In genomic region chr12:121536929-121537813, GRCh38 we compare ENCODE assay signal across 8 cellular contexts. TPM values are rescaled to one million over a fixed set of nuclear protein-coding genes. Genes with fewer than 3 reads are reported as not detected.
DNase-seq lines count a peak whose midpoint lies in the region; ATAC-seq and TF ChIP-seq lines count a peak whose summit lies in the region.

No MANE protein-coding gene starts in this region.

- H3K9me3 ChIP-seq in mesodermal cell (ENCODE audit: control insufficient read depth, low read length), result no peaks in the 10 kb centered on the region

- peak overlapping the region; percentile 60 for H3K27ac Mint-ChIP-seq in activated CD4-positive, alpha-beta memory T cell treated with anti-CD3 and anti-CD28 coated beads for 36 hours
- no peak overlapping the region for H3K27ac Mint-ChIP-seq in endothelial cell (ENCODE audit: unreplicated experiment)
- peak overlapping the region; percentile 94 for H3K27ac Mint-ChIP-seq in stimulated activated naive B cell treated with anti-CD40 and anti-IgM and Interleukin-4, amounts not matched to agents 10 μg/mL and 1 μg/mL and 100 μg/mL, for 72 hours

- H3K36me3 ChIP-seq in BJ (ENCODE audit: control insufficient read depth, insufficient read depth, low read length), result no peaks in the 10 kb centered on the region; the same call in 1 of the 2 replicates
- peaks cover 38% of the 10 kb centered on the region for H3K36me3 ChIP-seq in mesodermal cell (ENCODE audit: control insufficient read depth, insufficient read depth, low read length)

- H3K36me3 Mint-ChIP-seq in activated CD4-positive, alpha-beta memory T cell treated with anti-CD3 and anti-CD28 coated beads for 36 hours, result peaks cover 17% of the 10 kb centered on the region
- H3K36me3 Mint-ChIP-seq in endothelial cell (ENCODE audit: low read depth, unreplicated experiment), result peaks cover 3% of the 10 kb centered on the region
- peaks cover 16 to 17% of the 10 kb centered on the region in 2 donors for H3K36me3 Mint-ChIP-seq in stimulated activated naive B cell treated with anti-CD40 and anti-IgM and Interleukin-4, amounts not matched to agents 10 μg/mL and 1 μg/mL and 100 μg/mL, for 72 hours

- DNase-seq in BJ (ENCODE audit: low read depth), result no peak
- DNase-seq in NCI-H510A treated with DMSO at 0.1 percent for 48 hours (lab: John Stamatoyannopoulos, UW), result peak; percentile 80
- peak; percentile 83 for DNase-seq in activated CD4-positive, alpha-beta memory T cell treated with anti-CD3 and anti-CD28 coated beads for 36 hours
- DNase-seq in endothelial cell (ENCODE audit: low spot score), result peak; percentile 49
- DNase-seq in stimulated activated naive B cell treated with anti-CD40 and anti-IgM and Interleukin-4, amounts not matched to agents 10 μg/mL and 1 μg/mL and 100 μg/mL, for 72 hours, result peak; percentile 93

- intact Hi-C loops in activated CD4-positive, alpha-beta memory T cell treated with anti-CD3 and anti-CD28 coated beads for 36 hours (cut with micrococcal nuclease), result loop anchor here (1.0 to 5.0 kb wide), 3 partner anchors 35 to 136 kb away; partner anchors contain the start of gene ORAI1

- CTCF ChIA-PET in BJ (lab: Yijun Ruan, JAX), result interaction anchor here (0.6 to 1.9 kb wide), 6 partner anchors 9 to 404 kb away, joined by 3 to 10 read pairs (median 4); partner anchors contain the start of gene MORN3
- CTCF ChIA-PET in activated CD4-positive, alpha-beta memory T cell treated with anti-CD3 and anti-CD28 coated beads for 36 hours (lab: Charles Lee), result interaction anchor here (0.6 to 2.4 kb wide), 5 partner anchors 32 to 257 kb away, joined by 3 to 10 read pairs (median 3); partner anchors contain the start of gene ORAI1

- H3K4me3 ChIP-seq in BJ (ENCODE audit: low read depth, low read length) (peak overlapping the region; percentile 43), mesodermal cell (ENCODE audit: extremely low read depth, insufficient read depth, low read length, poor library complexity, severe bottlenecking) (peak overlapping the region; percentile 24)

- H3K27me3 ChIP-seq in BJ (ENCODE audit: control insufficient read depth, insufficient read depth, low read length), result no peaks in the 10 kb centered on the region

- H3K27me3 Mint-ChIP-seq in activated CD4-positive, alpha-beta memory T cell treated with anti-CD3 and anti-CD28 coated beads for 36 hours, result no peaks in the 10 kb centered on the region
- H3K27me3 Mint-ChIP-seq in endothelial cell (ENCODE audit: unreplicated experiment), result peaks cover 10% of the 10 kb centered on the region
- H3K27me3 Mint-ChIP-seq in stimulated activated naive B cell treated with anti-CD40 and anti-IgM and Interleukin-4, amounts not matched to agents 10 μg/mL and 1 μg/mL and 100 μg/mL, for 72 hours, result no peaks in the 10 kb centered on the region

- H3K27ac ChIP-seq in mesodermal cell (ENCODE audit: low read depth, low read length, severe bottlenecking), result peak overlapping the region; percentile 71

- peaks cover 43% of the 10 kb centered on the region for H3K4me1 Mint-ChIP-seq in activated CD4-positive, alpha-beta memory T cell treated with anti-CD3 and anti-CD28 coated beads for 36 hours (ENCODE audit: low read depth)
- H3K4me1 Mint-ChIP-seq in endothelial cell (ENCODE audit: unreplicated experiment), result peaks cover 17% of the 10 kb centered on the region
- peaks cover 49 to 80% of the 10 kb centered on the region in 2 donors for H3K4me1 Mint-ChIP-seq in stimulated activated naive B cell treated with anti-CD40 and anti-IgM and Interleukin-4, amounts not matched to agents 10 μg/mL and 1 μg/mL and 100 μg/mL, for 72 hours

- TF ChIP-seq CTCF in BJ (IDR thresholded peaks at IDR 0.05; ENCODE audit: insufficient read depth, low read depth, low read length) (no peak), endothelial cell (IDR thresholded peaks at IDR 0.05; ENCODE audit: unreplicated experiment) (no peak)

- peaks cover 22% of the 10 kb centered on the region for H3K4me1 ChIP-seq in mesodermal cell (ENCODE audit: control insufficient read depth, insufficient read depth, low read length, poor library complexity, severe bottlenecking)

- 9 to 17% methylated on average over 43 to 61 of the region's 71 CpGs for WGBS in mesodermal cell (ENCODE audit: insufficient coverage in 2 of 2), 2 experiments

- H3K4me3 Mint-ChIP-seq in activated CD4-positive, alpha-beta memory T cell treated with anti-CD3 and anti-CD28 coated beads for 36 hours, result peak overlapping the region; percentile 70
- H3K4me3 Mint-ChIP-seq in endothelial cell (ENCODE audit: unreplicated experiment), result peak overlapping the region; percentile 81
- peak overlapping the region; percentile 81 to 94 for H3K4me3 Mint-ChIP-seq in stimulated activated naive B cell treated with anti-CD40 and anti-IgM and Interleukin-4, amounts not matched to agents 10 μg/mL and 1 μg/mL and 100 μg/mL, for 72 hours

- peak; percentile 71 for ATAC-seq in GM18909 (IDR thresholded peaks at IDR 0.05; ENCODE audit: poor library complexity, unreplicated experiment)
- peak; percentile 62 for ATAC-seq in HG03097 (IDR thresholded peaks at IDR 0.05; ENCODE audit: low FRiP score, unreplicated experiment)
- peak; percentile 69 to 74 for ATAC-seq in stimulated activated naive B cell treated with anti-CD40 and anti-IgM and Interleukin-4, amounts not matched to agents 10 μg/mL and 1 μg/mL and 100 μg/mL, for 72 hours (replicated peaks)

- POLR2A ChIA-PET in BJ (lab: Charles Lee), result interaction anchor here (0.6 kb wide), 1 partner anchor 216 kb away, joined by 7 read pairs; no protein-coding TSS in a partner anchor
- POLR2A ChIA-PET in activated CD4-positive, alpha-beta memory T cell treated with anti-CD3 and anti-CD28 coated beads for 36 hours (lab: Charles Lee), result interaction anchor here (0.5 to 5.0 kb wide), 11 partner anchors 42 to 266 kb away, joined by 3 to 27 read pairs (median 4); partner anchors contain the start of gene ORAI1

- no peaks in the 10 kb centered on the region for H3K9me3 Mint-ChIP-seq in activated CD4-positive, alpha-beta memory T cell treated with anti-CD3 and anti-CD28 coated beads for 36 hours
- no peaks in the 10 kb centered on the region for H3K9me3 Mint-ChIP-seq in endothelial cell (ENCODE audit: unreplicated experiment)
- H3K9me3 Mint-ChIP-seq in stimulated activated naive B cell treated with anti-CD40 and anti-IgM and Interleukin-4, amounts not matched to agents 10 μg/mL and 1 μg/mL and 100 μg/mL, for 72 hours, result no peaks in the 10 kb centered on the region

RNA-seq across cellular contexts. Expression of gene KDM2B, which starts 43.7 kb away (rescaled TPM):
- 7.9 and 15.0 TPM in 2 replicates for polyA plus RNA-seq in BJ (2011; rRNA removed)
- 15.6 and 22.4 TPM in 2 replicates for polyA minus RNA-seq in BJ (2011; rRNA and poly(A)+ RNA removed)
- total RNA-seq in activated CD4-positive, alpha-beta memory T cell treated with anti-CD3 and anti-CD28 coated beads for 36 hours, result 10 to 100 TPM; 41.9 to 44.8 TPM
- 36.7 TPM for total RNA-seq in endothelial cell (ENCODE audit: unreplicated experiment)
- polyA plus RNA-seq in mesodermal cell (2013, experiment 1 of 2), result 52.8 TPM
- 50.4 TPM for polyA plus RNA-seq in mesodermal cell (2013, experiment 2 of 2)
